Comparison of ENCODE assay signal across 10 cellular contexts in genomic region chr18:46416706-46417638, GRCh38.
A peak's percentile ranks its signal among the peaks of the same experiment; 100 is the strongest.
DNase-seq lines count a peak whose midpoint lies in the region; ATAC-seq and TF ChIP-seq lines count a peak whose summit lies in the region.
"Had no signal": no experiment of that assay in that cellular context is flagged by ENCODE, and none has a peak within 500 bp of the region (broad histone marks: within the 10 kb centered on the region; RNA-seq: fewer than 3 reads in every experiment).

No MANE protein-coding gene starts in this region.

- H3K9me3 Mint-ChIP-seq in activated CD8-positive, alpha-beta T cell treated with anti-CD3 and anti-CD28 coated beads for 36 hours = no peaks in the 10 kb centered on the region

- no peaks in the 10 kb centered on the region for H3K27me3 Mint-ChIP-seq in activated CD8-positive, alpha-beta T cell treated with anti-CD3 and anti-CD28 coated beads for 36 hours

- H3K36me3 Mint-ChIP-seq in activated CD8-positive, alpha-beta T cell treated with anti-CD3 and anti-CD28 coated beads for 36 hours (ENCODE audit: low read depth) = no peaks in the 10 kb centered on the region

- CTCF ChIA-PET in activated CD8-positive, alpha-beta T cell treated with anti-CD3 and anti-CD28 coated beads for 36 hours (lab: Charles Lee) = no interaction called here

- peaks cover 10% of the 10 kb centered on the region for H3K4me1 Mint-ChIP-seq in activated CD8-positive, alpha-beta T cell treated with anti-CD3 and anti-CD28 coated beads for 36 hours (ENCODE audit: low read depth)

- ATAC-seq in GM18858 (IDR thresholded peaks at IDR 0.05; ENCODE audit: unreplicated experiment) = peak; percentile 60
- ATAC-seq in HG03432 (IDR thresholded peaks at IDR 0.05; ENCODE audit: unreplicated experiment) = peak; percentile 69
- ATAC-seq in activated CD8-positive, alpha-beta T cell treated with anti-CD3 and anti-CD28 coated beads for 36 hours = peak; percentile 88

- POLR2A ChIA-PET in activated CD8-positive, alpha-beta T cell treated with anti-CD3 and anti-CD28 coated beads for 36 hours (lab: Charles Lee) = no interaction called here

- no peak overlapping the region for H3K4me3 Mint-ChIP-seq in activated CD8-positive, alpha-beta T cell treated with anti-CD3 and anti-CD28 coated beads for 36 hours

- DNase-seq in COLO668 (lab: John Stamatoyannopoulos, UW; ENCODE audit: unreplicated experiment) = peak; percentile 19
- DNase-seq in activated CD8-positive, alpha-beta T cell treated with anti-CD3 and anti-CD28 coated beads for 36 hours = peak; percentile 24
- no peak for DNase-seq in T-helper 9 cell
- no peak for DNase-seq in mucosa of gallbladder (ENCODE audit: low spot score)
- no peak for DNase-seq in effector CD8-positive, alpha-beta T cell (lab: John Stamatoyannopoulos, UW)
- DNase-seq in activated T-cell treated with anti-CD3 and anti-CD28 coated beads for 4 hours = no peak
- DNase-seq: H7, KBM-7 had no signal

- TF ChIP-seq CTCF in activated CD8-positive, alpha-beta T cell treated with anti-CD3 and anti-CD28 coated beads for 36 hours (IDR thresholded peaks at IDR 0.05) = no peak

- H3K27ac Mint-ChIP-seq in activated CD8-positive, alpha-beta T cell treated with anti-CD3 and anti-CD28 coated beads for 36 hours = no peak overlapping the region

- intact Hi-C loops in activated CD8-positive, alpha-beta T cell treated with anti-CD3 and anti-CD28 coated beads for 36 hours (cut with micrococcal nuclease) = no loop called here

Comparison
In these comparisons a context has a peak if more than half of its experiments do, and no peak if none do; other contexts are left out.
1. DNase-seq: peak in COLO668 (single experiment) and activated CD8-positive, alpha-beta T cell treated with anti-CD3 and anti-CD28 coated beads for 36 hours (single experiment); none in T-helper 9 cell (single experiment), mucosa of gallbladder (single experiment), effector CD8-positive, alpha-beta T cell (single experiment) and activated T-cell treated with anti-CD3 and anti-CD28 coated beads for 4 hours (single experiment).
2. Peak in every context shown above with its lines, with median percentiles within 50 percentile points of each other: ATAC-seq.